In genomic region chr4:78671812-78672440, GRCh38 we compare ENCODE assay signal across 22 cellular contexts.
"Had no signal": no experiment of that assay in that cellular context is flagged by ENCODE, and none has a peak within 500 bp of the region (broad histone marks: within the 10 kb centered on the region; RNA-seq: fewer than 3 reads in every experiment).

No MANE protein-coding gene starts in this region.

- DNase-seq: activated CD4-positive, alpha-beta T cell treated with anti-CD3 and anti-CD28 coated beads, Interleukin-2, amount 10 ng/mL, durations not matched to agents 24 days and 14 days; activated CD8-positive, alpha-beta memory T cell treated with anti-CD3 and anti-CD28 coated beads, Interleukin-2, amount 50 U/mL, for 4 hours; activated CD8-positive, alpha-beta T cell treated with anti-CD3 and anti-CD28 coated beads, Interleukin-2, amount 10 ng/mL, durations not matched to agents 7 days and 5 days; activated gamma-delta T cell; activated T-cell treated with anti-CD3 and anti-CD28 coated beads, Interleukin-2, amount 50 U/mL, for 48 hours; amniotic stem cell; caudate nucleus; foreskin fibroblast; glutamatergic neuron; immature natural killer cell; natural killer cell; T-helper 1 cell; T1000; thyroid gland had no signal

- H3K4me3 Mint-ChIP-seq: activated CD4-positive, alpha-beta T cell treated with anti-CD3 and anti-CD28 coated beads, Interleukin-2, amount 10 ng/mL, durations not matched to agents 24 days and 14 days; activated CD8-positive, alpha-beta T cell treated with anti-CD3 and anti-CD28 coated beads, Interleukin-2, amount 10 ng/mL, durations not matched to agents 7 days and 5 days; activated naive CD8-positive, alpha-beta T cell; immature natural killer cell; natural killer cell; stimulated activated effector memory CD8-positive, alpha-beta T cell treated with anti-CD3 and anti-CD28 coated beads, Interleukin-12 subunit alpha, Interleukin-12 subunit beta, amount 100 ng/mL, for 72 hours; WTC11 had no signal

- H3K4me1 Mint-ChIP-seq: immature natural killer cell; natural killer cell; stimulated activated effector memory CD8-positive, alpha-beta T cell treated with anti-CD3 and anti-CD28 coated beads, Interleukin-12 subunit alpha, Interleukin-12 subunit beta, amount 100 ng/mL, for 72 hours had no signal

- FAIRE-seq: colon, urothelium cell line had no signal

- H3K27ac Mint-ChIP-seq: activated CD4-positive, alpha-beta T cell treated with anti-CD3 and anti-CD28 coated beads, Interleukin-2, amount 10 ng/mL, durations not matched to agents 24 days and 14 days; activated CD8-positive, alpha-beta T cell treated with anti-CD3 and anti-CD28 coated beads, Interleukin-2, amount 10 ng/mL, durations not matched to agents 7 days and 5 days; activated naive CD8-positive, alpha-beta T cell; immature natural killer cell; natural killer cell; stimulated activated effector memory CD8-positive, alpha-beta T cell treated with anti-CD3 and anti-CD28 coated beads, Interleukin-12 subunit alpha, Interleukin-12 subunit beta, amount 100 ng/mL, for 72 hours; WTC11 had no signal

- H3K9ac ChIP-seq: parathyroid adenoma had no signal

- H3K27me3 ChIP-seq: neutrophil, thyroid gland had no signal

- H3K4me1 ChIP-seq: parathyroid adenoma, thyroid gland had no signal

- H3K36me3 ChIP-seq: neutrophil, thyroid gland had no signal

- H3K4me3 ChIP-seq: thyroid gland had no signal

- H3K27me3 Mint-ChIP-seq: activated CD4-positive, alpha-beta T cell treated with anti-CD3 and anti-CD28 coated beads, Interleukin-2, amount 10 ng/mL, durations not matched to agents 24 days and 14 days; activated naive CD8-positive, alpha-beta T cell had no signal

- H3K9me3 ChIP-seq: neutrophil, thyroid gland had no signal

- H3K27ac ChIP-seq: neutrophil, parathyroid adenoma, thyroid gland had no signal

- H3K36me3 Mint-ChIP-seq: activated naive CD8-positive, alpha-beta T cell; immature natural killer cell; natural killer cell; stimulated activated effector memory CD8-positive, alpha-beta T cell treated with anti-CD3 and anti-CD28 coated beads, Interleukin-12 subunit alpha, Interleukin-12 subunit beta, amount 100 ng/mL, for 72 hours; WTC11 had no signal

- ATAC-seq: activated CD8-positive, alpha-beta T cell treated with anti-CD3 and anti-CD28 coated beads, Interleukin-2, amount 10 ng/mL, durations not matched to agents 7 days and 5 days; left lobe of liver; natural killer cell; stimulated activated effector memory CD8-positive, alpha-beta T cell treated with anti-CD3 and anti-CD28 coated beads, Interleukin-12 subunit alpha, Interleukin-12 subunit beta, amount 100 ng/mL, for 72 hours; WTC11 had no signal
